Comparison of ENCODE assay signal across 26 cellular contexts in the genomic region with DNA sequence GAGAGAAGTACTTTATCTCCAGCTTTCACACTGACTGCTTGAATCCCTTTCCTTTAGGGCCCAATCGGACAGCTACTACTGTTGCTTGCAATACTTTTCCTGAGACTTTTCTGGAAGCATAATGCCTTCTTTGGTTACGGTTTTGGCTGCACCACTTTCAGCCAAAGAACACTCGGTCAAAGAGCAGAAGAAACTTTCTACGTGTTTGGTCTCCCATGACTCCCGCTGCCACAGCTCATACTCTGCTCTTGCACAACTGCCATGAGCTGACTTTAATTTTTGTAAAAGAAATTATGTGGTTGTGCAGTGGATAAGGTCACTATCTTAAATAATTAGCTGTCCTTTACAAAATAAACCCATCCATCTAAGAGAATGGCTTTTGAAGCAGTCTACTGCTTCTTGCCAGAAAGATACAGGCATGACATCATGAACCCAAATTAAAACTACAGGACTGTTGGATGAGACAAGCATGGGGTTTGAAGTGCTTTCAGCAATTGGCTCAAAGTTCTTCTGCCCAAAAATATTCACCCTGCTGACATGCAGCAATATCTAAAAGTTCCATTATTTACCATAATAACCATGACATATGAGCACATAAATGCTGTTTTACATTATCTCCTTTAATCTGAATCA. TPM values are rescaled to one million over a fixed set of nuclear protein-coding genes. Genes with fewer than 3 reads are reported as not detected.
"Had no signal": no experiment of that assay in that cellular context is flagged by ENCODE, and none has a peak within 500 bp of the region (broad histone marks: within the 10 kb centered on the region; RNA-seq: fewer than 3 reads in every experiment).

No MANE protein-coding gene starts in this region.

- H3K27ac ChIP-seq: colonic mucosa, epithelial cell of prostate, foreskin keratinocyte, gastroesophageal sphincter, neutrophil, pancreas, sigmoid colon, skin epidermis, spleen, testis, tibial artery had no signal

- FAIRE-seq: pancreas had no signal

- H3K27me3 ChIP-seq: colonic mucosa, foreskin keratinocyte, gastroesophageal sphincter, neutrophil, sigmoid colon, spleen, testis, tibial artery had no signal

- H3K36me3 ChIP-seq: colonic mucosa, neutrophil, pancreas, spleen, tibial artery had no signal

- H3K4me3 ChIP-seq: colonic mucosa, gastroesophageal sphincter, lung, pancreas, sigmoid colon, skin epidermis, spleen, testis, tibial artery had no signal

- DNase-seq: colonic mucosa; effector CD8-positive, alpha-beta T cell; endodermal cell; foreskin keratinocyte; hypothalamus; immature natural killer cell; islet precursor cell; kidney glomerular epithelial cell; naive B cell; pancreas; retina; sigmoid colon; spleen; stimulated activated CD4-positive, alpha-beta T cell treated with anti-CD3 and anti-CD28 coated beads, Interleukin-4, amount 100 ng/mL, for 4 hours; stimulated activated naive CD8-positive, alpha-beta T cell treated with anti-CD3 and anti-CD28 coated beads, Interleukin-15, Interleukin-2, amounts not matched to agents 100 U/mL and 50 U/mL, for 24 hours; substantia nigra; testis; tibial artery had no signal

- H3K4me1 ChIP-seq: colonic mucosa, foreskin keratinocyte, gastroesophageal sphincter, pancreas, sigmoid colon, spleen, tibial artery had no signal

- H3K9me3 ChIP-seq: colonic mucosa, gastroesophageal sphincter, neutrophil, pancreas, sigmoid colon, spleen, testis, tibial artery had no signal

- ATAC-seq: esophagus mucosa; foreskin keratinocyte; gastroesophageal sphincter; natural killer cell treated with Interleukin-12 subunit alpha and Interleukin-12 subunit beta and Interleukin-15 and Interleukin-18, amount 100 ng/mL, for 72 hours; pancreas; stimulated activated memory B cell treated with anti-CD40 and anti-IgM and Interleukin-4, amounts not matched to agents 10 μg/mL and 1 μg/mL and 100 μg/mL, for 72 hours; stimulated activated naive CD8-positive, alpha-beta T cell treated with anti-CD3 and anti-CD28 coated beads, Interleukin-15, Interleukin-2, amounts not matched to agents 100 U/mL and 50 U/mL, for 24 hours had no signal

RNA-seq across cellular contexts. Expression of a gene that starts 42.0 kb away (rescaled TPM):
- total RNA-seq: natural killer cell treated with Interleukin-12 subunit alpha and Interleukin-12 subunit beta and Interleukin-15 and Interleukin-18, amount 100 ng/mL, for 72 hours had no signal
